In the genomic region with DNA sequence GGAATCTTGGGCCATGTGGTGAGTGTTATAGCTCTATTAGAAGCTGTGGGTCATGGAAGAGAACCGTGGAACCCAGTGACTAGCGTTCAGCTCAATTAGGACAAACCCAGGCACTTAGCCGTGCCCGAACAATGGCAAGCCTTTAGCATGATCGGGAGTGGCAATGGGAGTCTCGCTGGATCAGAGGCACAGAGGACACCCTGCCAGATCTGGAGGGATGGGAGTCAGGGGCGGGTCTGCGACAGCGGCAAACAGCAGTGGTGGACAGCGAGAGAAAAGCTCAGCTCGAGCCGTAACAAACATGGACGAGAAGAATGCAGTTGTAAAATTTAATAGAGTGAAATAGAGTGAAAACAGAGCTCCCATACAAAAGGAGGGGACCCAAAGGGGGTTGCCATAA, we compare ENCODE assay signal across 4 cellular contexts.
DNase-seq lines count a peak whose midpoint lies in the region; ATAC-seq and TF ChIP-seq lines count a peak whose summit lies in the region.
"Not testable (repeated sequence)": the region's sequence is repeated elsewhere in the genome, so short reads cannot be mapped to it uniquely, and the experiment has no call there.

No MANE protein-coding gene starts in this region.

- ATAC-seq in WTC11, result not testable (repeated sequence)

- H2AK5ac ChIP-seq in neuronal stem cell (ENCODE audit: low read depth, low read length), result not testable (repeated sequence)

- H3K9ac ChIP-seq in Karpas-422 (ENCODE audit: low read length); neuronal stem cell (ENCODE audit: low read depth, low read length, poor library complexity): not testable (repeated sequence)

- not testable (repeated sequence) for H2BK15ac ChIP-seq in neuronal stem cell (ENCODE audit: low read length)

- peaks cover 12% of the 10 kb centered on the region for H3K4me1 Mint-ChIP-seq in WTC11
- H3K4me1 Mint-ChIP-seq in progenitor cell of endocrine pancreas (ENCODE audit: low read depth), result not testable (repeated sequence)

- H3K27ac Mint-ChIP-seq in WTC11 (0 out of 2 replicates have a peak overlapping the region, but pooled peaks have one; percentile 71), progenitor cell of endocrine pancreas (peak overlapping the region; percentile 68)

- peaks cover 23% of the 10 kb centered on the region for H3K9me3 Mint-ChIP-seq in WTC11
- H3K9me3 Mint-ChIP-seq in progenitor cell of endocrine pancreas (ENCODE audit: low read depth), result not testable (repeated sequence)

- not testable (repeated sequence) for H4K20me1 ChIP-seq in Karpas-422 (ENCODE audit: insufficient read depth, low read depth, low read length)

- H3K36me3 ChIP-seq in Karpas-422 (ENCODE audit: insufficient read depth, low read length); neuronal stem cell (replicated peaks in 1 of 2; ENCODE audit: control insufficient read depth in 2 of 2, insufficient read depth in 2 of 2, low read length in 2 of 2): not testable (repeated sequence)

- H3K9me2 ChIP-seq in Karpas-422 (replicated peaks; ENCODE audit: insufficient read depth, low read length), result not testable (repeated sequence)

- not testable (repeated sequence) for H3K4ac ChIP-seq in neuronal stem cell (ENCODE audit: low read length)

- H3K14ac ChIP-seq in neuronal stem cell (ENCODE audit: low read length), result peak overlapping the region; percentile 31

- WGBS in neuronal stem cell (ENCODE audit: extremely low coverage in 2 of 2, insufficient read length in 2 of 2, insufficient replicate concordance in 1 of 2), 2 donors, result no CpG with 5 or more reads among the region's 13 CpGs

- H2AFZ ChIP-seq in Karpas-422 (ENCODE audit: low read length); neuronal stem cell (ENCODE audit: low read length): not testable (repeated sequence)

- not testable (repeated sequence) for H3K36me3 Mint-ChIP-seq in WTC11; progenitor cell of endocrine pancreas (ENCODE audit: insufficient read depth)

- H2BK120ac ChIP-seq in neuronal stem cell (ENCODE audit: low read depth, low read length), result not testable (repeated sequence)

- H3K9me3 ChIP-seq in Karpas-422 (ENCODE audit: low read length); neuronal stem cell (replicated peaks in 1 of 2; ENCODE audit: control insufficient read depth in 2 of 2, insufficient read depth in 1 of 2, low read depth in 1 of 2, low read length in 2 of 2): not testable (repeated sequence)

- H3K4me3 Mint-ChIP-seq in WTC11; progenitor cell of endocrine pancreas (ENCODE audit: low read depth): not testable (repeated sequence)

- peak; percentile 23 for DNase-seq in Karpas-422
- not testable (repeated sequence) for DNase-seq in WTC11 (ENCODE audit: low spot score); neuronal stem cell (ENCODE audit: low spot score); progenitor cell of endocrine pancreas (ENCODE audit: low spot score, unreplicated experiment)

- H3K27me3 ChIP-seq in Karpas-422 (ENCODE audit: low read length); neuronal stem cell (ENCODE audit: control insufficient read depth in 3 of 3, insufficient read depth in 3 of 3, low read depth in 1 of 3, low read length in 3 of 3): not testable (repeated sequence)

- not testable (repeated sequence) for H3K4me3 ChIP-seq in Karpas-422 (ENCODE audit: low read length); neuronal stem cell (ENCODE audit: low read length in 2 of 2)

- H3K79me1 ChIP-seq in neuronal stem cell (ENCODE audit: low read depth, low read length), result not testable (repeated sequence)

- not testable (repeated sequence) for H4K91ac ChIP-seq in neuronal stem cell (ENCODE audit: low read depth, low read length, poor library complexity)

- H3K27me3 Mint-ChIP-seq in WTC11 (ENCODE audit: low read depth); progenitor cell of endocrine pancreas: not testable (repeated sequence)

- not testable (repeated sequence) for H2BK12ac ChIP-seq in neuronal stem cell (ENCODE audit: low read length)

- not testable (repeated sequence) for H3K79me2 ChIP-seq in Karpas-422 (ENCODE audit: low read length)

- not testable (repeated sequence) for H3K23ac ChIP-seq in neuronal stem cell (ENCODE audit: low read depth, low read length, poor library complexity)

- not testable (repeated sequence) for TF ChIP-seq CTCF in WTC11 (IDR thresholded peaks at IDR 0.05); progenitor cell of endocrine pancreas (IDR thresholded peaks at IDR 0.05; ENCODE audit: unreplicated experiment)

- H3K4me2 ChIP-seq in Karpas-422 (ENCODE audit: low read depth, low read length, poor library complexity, severe bottlenecking); neuronal stem cell (ENCODE audit: insufficient read depth, low read length, poor library complexity, severe bottlenecking): not testable (repeated sequence)

- H4K8ac ChIP-seq in neuronal stem cell (ENCODE audit: low read depth, low read length), result not testable (repeated sequence)

- CTCF ChIA-PET in WTC11 (lab: Charles Lee), result not testable (repeated sequence)

- not testable (repeated sequence) for H3K4me1 ChIP-seq in Karpas-422 (ENCODE audit: low read length); neuronal stem cell (ENCODE audit: control insufficient read depth in 2 of 2, insufficient read depth in 1 of 2, low read depth in 1 of 2, low read length in 2 of 2)

- H3K27ac ChIP-seq in Karpas-422 (ENCODE audit: low read length); neuronal stem cell (replicated peaks; ENCODE audit: low read length): not testable (repeated sequence)

- H3K18ac ChIP-seq in neuronal stem cell (ENCODE audit: low read length), result not testable (repeated sequence)

- not testable (repeated sequence) for H2BK5ac ChIP-seq in neuronal stem cell (ENCODE audit: low read length)

- POLR2A ChIA-PET in WTC11 (lab: Charles Lee), result not testable (repeated sequence)
